31 cellular contexts compared by ENCODE assay signal in genomic region chr12:37548266-37548805, GRCh38.
"Had no signal": no experiment of that assay in that cellular context is flagged by ENCODE, and none has a peak within 500 bp of the region (broad histone marks: within the 10 kb centered on the region; RNA-seq: fewer than 3 reads in every experiment).

No MANE protein-coding gene starts in this region.

- H3K4me1 ChIP-seq: Peyer's patch had no signal

- H3K27ac ChIP-seq: Peyer's patch, WERI-Rb-1 had no signal

- H3K4me3 ChIP-seq: Peyer's patch had no signal

- H3K36me3 Mint-ChIP-seq: activated naive CD4-positive, alpha-beta T cell treated with anti-CD3 and anti-CD28 coated beads, Interleukin-2, amount 10 ng/mL, durations not matched to agents 7 days and 5 days; activated naive CD8-positive, alpha-beta T cell had no signal

- H3K27ac Mint-ChIP-seq: activated CD4-positive, alpha-beta memory T cell treated with anti-CD3 and anti-CD28 coated beads, Interleukin-2, amount 10 ng/mL, durations not matched to agents 7 days and 5 days; activated CD8-positive, alpha-beta memory T cell treated with anti-CD3 and anti-CD28 coated beads, Interleukin-2, amount 10 ng/mL, durations not matched to agents 7 days and 5 days; activated naive CD4-positive, alpha-beta T cell treated with anti-CD3 and anti-CD28 coated beads, Interleukin-2, amount 10 ng/mL, durations not matched to agents 7 days and 5 days; activated naive CD8-positive, alpha-beta T cell; activated naive CD8-positive, alpha-beta T cell treated with anti-CD3 and anti-CD28 coated beads, Interleukin-2, amount 50 U/mL, for 24 hours; brain had no signal

- H3K27me3 ChIP-seq: Peyer's patch had no signal

- H3K27me3 Mint-ChIP-seq: activated CD4-positive, alpha-beta memory T cell treated with anti-CD3 and anti-CD28 coated beads, Interleukin-2, amount 10 ng/mL, durations not matched to agents 7 days and 5 days; activated CD8-positive, alpha-beta memory T cell treated with anti-CD3 and anti-CD28 coated beads, Interleukin-2, amount 10 ng/mL, durations not matched to agents 7 days and 5 days; activated naive CD4-positive, alpha-beta T cell treated with anti-CD3 and anti-CD28 coated beads, Interleukin-2, amount 10 ng/mL, durations not matched to agents 7 days and 5 days; activated naive CD8-positive, alpha-beta T cell; activated naive CD8-positive, alpha-beta T cell treated with anti-CD3 and anti-CD28 coated beads, Interleukin-2, amount 50 U/mL, for 24 hours; brain had no signal

- H3K4me3 Mint-ChIP-seq: activated CD4-positive, alpha-beta memory T cell treated with anti-CD3 and anti-CD28 coated beads, Interleukin-2, amount 10 ng/mL, durations not matched to agents 7 days and 5 days; activated CD8-positive, alpha-beta memory T cell treated with anti-CD3 and anti-CD28 coated beads, Interleukin-2, amount 10 ng/mL, durations not matched to agents 7 days and 5 days; activated naive CD4-positive, alpha-beta T cell treated with anti-CD3 and anti-CD28 coated beads, Interleukin-2, amount 10 ng/mL, durations not matched to agents 7 days and 5 days; activated naive CD8-positive, alpha-beta T cell; activated naive CD8-positive, alpha-beta T cell treated with anti-CD3 and anti-CD28 coated beads, Interleukin-2, amount 50 U/mL, for 24 hours; brain had no signal

- DNase-seq: activated CD4-positive, alpha-beta memory T cell treated with anti-CD3 and anti-CD28 coated beads, Interleukin-2, amount 10 ng/mL, durations not matched to agents 7 days and 5 days; activated CD4-positive, alpha-beta T cell treated with anti-CD3 and anti-CD28 coated beads for 1 hour; activated CD4-positive, alpha-beta T cell treated with anti-CD3 and anti-CD28 coated beads for 48 hours; activated CD4-positive, CD25-positive, alpha-beta regulatory T cell; activated CD8-positive, alpha-beta memory T cell treated with anti-CD3 and anti-CD28 coated beads for 24 hours; activated CD8-positive, alpha-beta memory T cell treated with anti-CD3 and anti-CD28 coated beads, Interleukin-2, amount 10 ng/mL, durations not matched to agents 7 days and 5 days; activated CD8-positive, alpha-beta memory T cell treated with anti-CD3 and anti-CD28 coated beads, Interleukin-2, amount 50 U/mL, for 48 hours; activated effector memory CD4-positive, alpha-beta T cell treated with Interleukin-2 at 50 U/mL for 16 hours; activated naive CD4-positive, alpha-beta T cell treated with anti-CD3 and anti-CD28 coated beads, Interleukin-2, amount 10 ng/mL, durations not matched to agents 7 days and 5 days; activated naive CD8-positive, alpha-beta T cell treated with anti-CD3 and anti-CD28 coated beads, Interleukin-2, amount 50 U/mL, for 24 hours; activated T-cell treated with anti-CD3 and anti-CD28 coated beads, Interleukin-2, amount 50 U/mL, for 48 hours; anterior cingulate cortex; central memory CD4-positive, alpha-beta T cell; NCI-H1092 treated with DMSO at 0.1 percent for 48 hours; NCI-H1436; NCI-H1694; NCI-H1930; NCI-H2081 treated with DMSO at 0.1 percent for 48 hours; NCI-H345; NCI-H524 treated with DMSO at 0.1 percent for 48 hours; NK-92 treated with Interleukin-12 subunit alpha and Interleukin-12 subunit beta, amount 100 ng/mL, for 24 hours; PC-3; Peyer's patch; SIG-M5; SW 1271; T-helper 1 cell; T-helper 2 cell; T-helper 9 cell; WERI-Rb-1 had no signal

- H3K36me3 ChIP-seq: Peyer's patch, WERI-Rb-1 had no signal

- ATAC-seq: activated CD8-positive, alpha-beta memory T cell treated with anti-CD3 and anti-CD28 coated beads, Interleukin-2, amount 10 ng/mL, durations not matched to agents 7 days and 5 days; activated naive CD8-positive, alpha-beta T cell treated with anti-CD3 and anti-CD28 coated beads, Interleukin-2, amount 50 U/mL, for 24 hours; PC-3 had no signal

- H3K4me1 Mint-ChIP-seq: activated CD4-positive, alpha-beta memory T cell treated with anti-CD3 and anti-CD28 coated beads, Interleukin-2, amount 10 ng/mL, durations not matched to agents 7 days and 5 days; activated CD8-positive, alpha-beta memory T cell treated with anti-CD3 and anti-CD28 coated beads, Interleukin-2, amount 10 ng/mL, durations not matched to agents 7 days and 5 days; activated naive CD4-positive, alpha-beta T cell treated with anti-CD3 and anti-CD28 coated beads, Interleukin-2, amount 10 ng/mL, durations not matched to agents 7 days and 5 days; activated naive CD8-positive, alpha-beta T cell treated with anti-CD3 and anti-CD28 coated beads, Interleukin-2, amount 50 U/mL, for 24 hours; brain had no signal
